ENCODE assay signal across 13 cellular contexts in the genomic region with DNA sequence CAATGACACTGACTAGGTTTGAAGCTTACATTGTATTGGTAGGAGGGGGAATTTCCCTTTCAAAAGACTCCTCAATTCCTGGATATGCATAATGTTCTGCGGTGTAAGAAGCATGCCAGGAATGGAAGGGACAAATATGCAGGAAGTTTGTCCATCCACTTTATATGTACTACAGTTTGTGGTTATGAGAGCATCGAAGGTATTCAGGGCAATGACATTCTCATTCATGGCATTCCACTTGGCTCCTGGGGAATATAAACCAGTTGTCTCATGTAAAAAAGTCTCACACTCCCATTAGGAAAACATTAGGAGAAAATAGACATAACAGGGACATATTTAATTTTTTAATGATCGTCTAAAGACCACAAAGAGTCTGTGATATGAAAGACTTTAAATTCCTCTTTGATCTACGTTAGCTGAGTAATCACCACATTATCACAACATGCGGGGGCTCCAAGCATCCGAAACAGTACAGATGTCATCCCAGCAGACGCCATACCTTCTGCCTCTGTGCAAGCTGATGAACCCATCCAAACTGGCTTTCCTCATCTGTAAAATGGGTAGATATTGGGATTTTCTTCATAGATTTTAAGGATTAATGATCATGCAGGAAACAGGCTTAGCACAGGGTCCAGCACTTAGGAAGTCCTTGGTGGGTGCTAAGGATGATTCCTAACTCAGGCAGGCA.
DNase-seq lines count a peak whose midpoint lies in the region; ATAC-seq, FAIRE-seq and TF ChIP-seq lines count a peak whose summit lies in the region.
"Had no signal": no experiment of that assay in that cellular context is flagged by ENCODE, and none has a peak within 500 bp of the region (broad histone marks: within the 10 kb centered on the region; RNA-seq: fewer than 3 reads in every experiment).

No MANE protein-coding gene starts in this region.

- TF ChIP-seq CTCF in fibroblast of the aortic adventitia (IDR thresholded peaks at IDR 0.05; ENCODE audit: insufficient read depth, low read length) = no peak
- no peak for TF ChIP-seq CTCF in upper lobe of right lung (IDR thresholded peaks at IDR 0.05)
- no peak for TF ChIP-seq CTCF in left ventricle myocardium inferior (IDR thresholded peaks at IDR 0.05; ENCODE audit: borderline replicate concordance)
- TF ChIP-seq CTCF in progenitor cell of endocrine pancreas (IDR thresholded peaks at IDR 0.05; ENCODE audit: unreplicated experiment) = no peak

- FAIRE-seq in H54 (lab: Jason Lieb, UNC) = peak; percentile 88
- FAIRE-seq: K562 had no signal

- H3K27ac Mint-ChIP-seq in progenitor cell of endocrine pancreas = no peak overlapping the region
- H3K27ac Mint-ChIP-seq in T-cell = no peak overlapping the region
- H3K27ac Mint-ChIP-seq: activated CD8-positive, alpha-beta T cell treated with anti-CD3 and anti-CD28 coated beads, Interleukin-2, amount 10 ng/mL, durations not matched to agents 7 days and 5 days; activated naive CD4-positive, alpha-beta T cell treated with anti-CD3 and anti-CD28 coated beads, Interleukin-2, amount 50 U/mL, for 24 hours; natural killer cell treated with Interleukin-12 subunit alpha and Interleukin-12 subunit beta and Interleukin-15 and Interleukin-18, amount 100 ng/mL, for 72 hours had no signal

- ATAC-seq in upper lobe of right lung (peak; percentile 94), T-cell (replicated peaks in 1 of 4) (no peak)
- ATAC-seq: activated CD8-positive, alpha-beta T cell treated with anti-CD3 and anti-CD28 coated beads, Interleukin-2, amount 10 ng/mL, durations not matched to agents 7 days and 5 days; K562 had no signal

- no peak overlapping the region for H3K27ac ChIP-seq in upper lobe of right lung
- no peak overlapping the region for H3K27ac ChIP-seq in left ventricle myocardium inferior (replicated peaks)

- DNase-seq in H54 (ENCODE audit: insufficient read length, low spot score) = peak; percentile 75
- DNase-seq in SW480 (ENCODE audit: low spot score) = peak; percentile 98
- peak; percentile 76 for DNase-seq in fibroblast of the aortic adventitia (ENCODE audit: low read depth)
- no peak for DNase-seq in upper lobe of right lung
- DNase-seq in left ventricle myocardium inferior = no peak
- no peak for DNase-seq in progenitor cell of endocrine pancreas (ENCODE audit: low spot score, unreplicated experiment)
- no peak for DNase-seq in T-cell
- DNase-seq: activated CD8-positive, alpha-beta T cell treated with anti-CD3 and anti-CD28 coated beads, Interleukin-2, amount 10 ng/mL, durations not matched to agents 7 days and 5 days; NCI-H187 treated with DMSO at 0.1 percent for 48 hours; stimulated activated CD4-positive, alpha-beta T cell treated with anti-CD3 and anti-CD28 coated beads, Interleukin-12 subunit alpha, Interleukin-12 subunit beta, amount 100 ng/mL, for 4 hours had no signal

- H3K36me3 Mint-ChIP-seq in progenitor cell of endocrine pancreas (ENCODE audit: insufficient read depth) (no peaks in the 10 kb centered on the region), T-cell (no peaks in the 10 kb centered on the region)
- H3K36me3 Mint-ChIP-seq: activated naive CD4-positive, alpha-beta T cell treated with anti-CD3 and anti-CD28 coated beads, Interleukin-2, amount 50 U/mL, for 24 hours; natural killer cell treated with Interleukin-12 subunit alpha and Interleukin-12 subunit beta and Interleukin-15 and Interleukin-18, amount 100 ng/mL, for 72 hours had no signal

- CTCF ChIA-PET in T-cell (lab: Charles Lee) = no interaction called here

- H3K4me1 ChIP-seq in upper lobe of right lung (no peaks in the 10 kb centered on the region), left ventricle myocardium inferior (no peaks in the 10 kb centered on the region)

- H3K4me1 Mint-ChIP-seq in progenitor cell of endocrine pancreas (ENCODE audit: low read depth) = peaks cover 5% of the 10 kb centered on the region
- H3K4me1 Mint-ChIP-seq in T-cell = no peaks in the 10 kb centered on the region
- H3K4me1 Mint-ChIP-seq: activated naive CD4-positive, alpha-beta T cell treated with anti-CD3 and anti-CD28 coated beads, Interleukin-2, amount 50 U/mL, for 24 hours had no signal

- no peak overlapping the region for H3K4me3 ChIP-seq in fibroblast of the aortic adventitia (ENCODE audit: low read depth, low read length)
- H3K4me3 ChIP-seq in upper lobe of right lung = no peak overlapping the region
- H3K4me3 ChIP-seq in left ventricle myocardium inferior = no peak overlapping the region
- H3K4me3 ChIP-seq: K562 had no signal

- no peaks in the 10 kb centered on the region for H3K9me3 ChIP-seq in upper lobe of right lung
- H3K9me3 ChIP-seq in left ventricle myocardium inferior (replicated peaks) = no peaks in the 10 kb centered on the region

- H3K27me3 ChIP-seq in upper lobe of right lung = no peaks in the 10 kb centered on the region
- H3K27me3 ChIP-seq in left ventricle myocardium inferior (ENCODE audit: low read depth) = peaks cover 4% of the 10 kb centered on the region

- intact Hi-C loops in upper lobe of right lung (cut with DNase I) = no loop called here
- intact Hi-C loops in left ventricle myocardium inferior (cut with micrococcal nuclease) = no loop called here

- POLR2A ChIA-PET in T-cell (lab: Charles Lee) = no interaction called here

- H3K9me3 Mint-ChIP-seq in progenitor cell of endocrine pancreas (ENCODE audit: low read depth) (no peaks in the 10 kb centered on the region), T-cell (peaks cover 0 to 4% (median 0%) of the 10 kb centered on the region in 3 donors)
- H3K9me3 Mint-ChIP-seq: activated naive CD4-positive, alpha-beta T cell treated with anti-CD3 and anti-CD28 coated beads, Interleukin-2, amount 50 U/mL, for 24 hours had no signal

- H3K4me3 Mint-ChIP-seq in progenitor cell of endocrine pancreas (ENCODE audit: low read depth) = no peak overlapping the region
- no peak overlapping the region for H3K4me3 Mint-ChIP-seq in T-cell
- H3K4me3 Mint-ChIP-seq: activated CD8-positive, alpha-beta T cell treated with anti-CD3 and anti-CD28 coated beads, Interleukin-2, amount 10 ng/mL, durations not matched to agents 7 days and 5 days; activated naive CD4-positive, alpha-beta T cell treated with anti-CD3 and anti-CD28 coated beads, Interleukin-2, amount 50 U/mL, for 24 hours; natural killer cell treated with Interleukin-12 subunit alpha and Interleukin-12 subunit beta and Interleukin-15 and Interleukin-18, amount 100 ng/mL, for 72 hours had no signal

- H3K27me3 Mint-ChIP-seq in progenitor cell of endocrine pancreas (peaks cover 15% of the 10 kb centered on the region), T-cell (no peaks in the 10 kb centered on the region)
- H3K27me3 Mint-ChIP-seq: activated naive CD4-positive, alpha-beta T cell treated with anti-CD3 and anti-CD28 coated beads, Interleukin-2, amount 50 U/mL, for 24 hours; natural killer cell treated with Interleukin-12 subunit alpha and Interleukin-12 subunit beta and Interleukin-15 and Interleukin-18, amount 100 ng/mL, for 72 hours had no signal

- H3K36me3 ChIP-seq in upper lobe of right lung (no peaks in the 10 kb centered on the region), left ventricle myocardium inferior (no peaks in the 10 kb centered on the region)

- TF ChIP-seq POLR2A in H54 (IDR thresholded peaks at IDR 0.05; ENCODE audit: low read depth, low read length) = no peak

Comparison
In these comparisons a context has a peak if more than half of its experiments do, and no peak if none do; other contexts are left out.
1. DNase-seq: peak in H54 (single experiment), SW480 (single experiment) and fibroblast of the aortic adventitia (single experiment); none in upper lobe of right lung (single experiment), left ventricle myocardium inferior (single experiment), progenitor cell of endocrine pancreas (single experiment) and T-cell (0 of 34).